Comparison of ENCODE assay signal across 33 cellular contexts in genomic region chr1:192358822-192359221, GRCh38. TPM values are rescaled to one million over a fixed set of nuclear protein-coding genes. Genes with fewer than 3 reads are reported as not detected.
"Had no signal": no experiment of that assay in that cellular context is flagged by ENCODE, and none has a peak within 500 bp of the region (broad histone marks: within the 10 kb centered on the region; RNA-seq: fewer than 3 reads in every experiment).

No MANE protein-coding gene starts in this region.

- H3K27ac Mint-ChIP-seq: stimulated activated effector memory CD8-positive, alpha-beta T cell treated with anti-CD3 and anti-CD28 coated beads, Interleukin-12 subunit alpha, Interleukin-12 subunit beta, amount 100 ng/mL, for 72 hours; stimulated activated memory B cell treated with anti-CD40 and anti-IgM and Interleukin-4, amounts not matched to agents 10 μg/mL and 1 μg/mL and 100 μg/mL, for 72 hours; stimulated activated naive B cell treated with anti-CD40 and anti-IgM and Interleukin-4, amounts not matched to agents 10 μg/mL and 1 μg/mL and 100 μg/mL, for 72 hours; stimulated activated naive CD8-positive, alpha-beta T cell treated with anti-CD3 and anti-CD28 coated beads, Interleukin-15, amount 100 ng/mL, for 72 hours; stimulated activated naive CD8-positive, alpha-beta T cell treated with anti-CD3 and anti-CD28 coated beads, Interleukin-15, Interleukin-2, amounts not matched to agents 100 ng/mL and 50 ng/mL, for 24 hours; type B pancreatic cell had no signal

- H3K4me1 Mint-ChIP-seq: stimulated activated effector memory CD8-positive, alpha-beta T cell treated with anti-CD3 and anti-CD28 coated beads, Interleukin-12 subunit alpha, Interleukin-12 subunit beta, amount 100 ng/mL, for 72 hours; stimulated activated memory B cell treated with anti-CD40 and anti-IgM and Interleukin-4, amounts not matched to agents 10 μg/mL and 1 μg/mL and 100 μg/mL, for 72 hours; stimulated activated naive B cell treated with anti-CD40 and anti-IgM and Interleukin-4, amounts not matched to agents 10 μg/mL and 1 μg/mL and 100 μg/mL, for 72 hours; stimulated activated naive CD8-positive, alpha-beta T cell treated with anti-CD3 and anti-CD28 coated beads, Interleukin-15, amount 100 ng/mL, for 72 hours had no signal

- H3K27me3 Mint-ChIP-seq: stimulated activated memory B cell treated with anti-CD40 and anti-IgM and Interleukin-4, amounts not matched to agents 10 μg/mL and 1 μg/mL and 100 μg/mL, for 72 hours; stimulated activated naive B cell treated with anti-CD40 and anti-IgM and Interleukin-4, amounts not matched to agents 10 μg/mL and 1 μg/mL and 100 μg/mL, for 72 hours; stimulated activated naive CD8-positive, alpha-beta T cell treated with anti-CD3 and anti-CD28 coated beads, Interleukin-15, amount 100 ng/mL, for 72 hours; stimulated activated naive CD8-positive, alpha-beta T cell treated with anti-CD3 and anti-CD28 coated beads, Interleukin-15, Interleukin-2, amounts not matched to agents 100 ng/mL and 50 ng/mL, for 24 hours had no signal

- H3K4me3 ChIP-seq: stomach, suprapubic skin, testis, thoracic aorta, thyroid gland, tibial artery, tibial nerve, transverse colon, upper lobe of left lung, upper lobe of right lung, uterus, vagina had no signal

- H3K9me3 ChIP-seq: stomach, suprapubic skin, testis, thoracic aorta, thyroid gland, tibial artery, tibial nerve, transverse colon, upper lobe of left lung, upper lobe of right lung, uterus, vagina had no signal

- H3K36me3 ChIP-seq: stomach, suprapubic skin, thoracic aorta, thyroid gland, tibial artery, tibial nerve, transverse colon, upper lobe of left lung, upper lobe of right lung, uterus, vagina had no signal

- H3K4me1 ChIP-seq: stomach, suprapubic skin, testis, thyroid gland, tibial artery, tibial nerve, transverse colon, upper lobe of left lung, upper lobe of right lung, uterus, vagina had no signal

- H3K4me3 Mint-ChIP-seq: stimulated activated effector memory CD8-positive, alpha-beta T cell treated with anti-CD3 and anti-CD28 coated beads, Interleukin-12 subunit alpha, Interleukin-12 subunit beta, amount 100 ng/mL, for 72 hours; stimulated activated memory B cell treated with anti-CD40 and anti-IgM and Interleukin-4, amounts not matched to agents 10 μg/mL and 1 μg/mL and 100 μg/mL, for 72 hours; stimulated activated naive B cell treated with anti-CD40 and anti-IgM and Interleukin-4, amounts not matched to agents 10 μg/mL and 1 μg/mL and 100 μg/mL, for 72 hours; stimulated activated naive CD8-positive, alpha-beta T cell treated with anti-CD3 and anti-CD28 coated beads, Interleukin-15, amount 100 ng/mL, for 72 hours; stimulated activated naive CD8-positive, alpha-beta T cell treated with anti-CD3 and anti-CD28 coated beads, Interleukin-15, Interleukin-2, amounts not matched to agents 100 ng/mL and 50 ng/mL, for 24 hours; type B pancreatic cell had no signal

- DNase-seq: stimulated activated CD4-positive, alpha-beta T cell treated with anti-CD3 and anti-CD28 coated beads, Interleukin-2, amount 100 ng/mL, for 48 hours; stimulated activated CD4-positive, alpha-beta T cell treated with anti-CD3 and anti-CD28 coated beads, Interleukin-4, amount 100 ng/mL, for 1 hour; stimulated activated CD4-positive, alpha-beta T cell treated with anti-CD3 and anti-CD28 coated beads, Interleukin-4, amount 100 ng/mL, for 24 hours; stimulated activated CD4-positive, alpha-beta T cell treated with anti-CD3 and anti-CD28 coated beads, Interleukin-4, amount 100 ng/mL, for 4 hours; stimulated activated CD8-positive, alpha-beta memory T cell treated with anti-CD3 and anti-CD28 coated beads, Interleukin-4, amount 100 ng/mL, for 48 hours; stimulated activated naive B cell treated with anti-CD40 and anti-IgM and Interleukin-4, amounts not matched to agents 10 μg/mL and 1 μg/mL and 100 μg/mL, for 72 hours; stimulated activated naive CD4-positive, alpha-beta T cell; stimulated activated naive CD4-positive, alpha-beta T cell treated with Interleukin-2 at 50 U/mL for 16 hours; stimulated activated naive CD8-positive, alpha-beta T cell treated with anti-CD3 and anti-CD28 coated beads, Interleukin-15, amount 100 ng/mL, for 72 hours; stimulated activated naive CD8-positive, alpha-beta T cell treated with anti-CD3 and anti-CD28 coated beads, Interleukin-15, Interleukin-2, amounts not matched to agents 100 U/mL and 50 U/mL, for 24 hours; stomach; substantia nigra; testis; thyroid gland; tibial artery; transverse colon; trophoblast cell; upper lobe of left lung; upper lobe of right lung; uterus had no signal

- H3K27me3 ChIP-seq: stomach, suprapubic skin, testis, thyroid gland, tibial artery, tibial nerve, transverse colon, upper lobe of left lung, upper lobe of right lung, uterus, vagina had no signal

- H3K27ac ChIP-seq: stomach, suprapubic skin, testis, thoracic aorta, thyroid gland, tibial artery, tibial nerve, transverse colon, upper lobe of left lung, upper lobe of right lung, uterus, vagina had no signal

- H3K9me3 Mint-ChIP-seq: stimulated activated effector memory CD8-positive, alpha-beta T cell treated with anti-CD3 and anti-CD28 coated beads, Interleukin-12 subunit alpha, Interleukin-12 subunit beta, amount 100 ng/mL, for 72 hours; stimulated activated memory B cell treated with anti-CD40 and anti-IgM and Interleukin-4, amounts not matched to agents 10 μg/mL and 1 μg/mL and 100 μg/mL, for 72 hours; stimulated activated naive B cell treated with anti-CD40 and anti-IgM and Interleukin-4, amounts not matched to agents 10 μg/mL and 1 μg/mL and 100 μg/mL, for 72 hours; stimulated activated naive CD8-positive, alpha-beta T cell treated with anti-CD3 and anti-CD28 coated beads, Interleukin-15, amount 100 ng/mL, for 72 hours; stimulated activated naive CD8-positive, alpha-beta T cell treated with anti-CD3 and anti-CD28 coated beads, Interleukin-15, Interleukin-2, amounts not matched to agents 100 ng/mL and 50 ng/mL, for 24 hours; type B pancreatic cell had no signal

- H3K36me3 Mint-ChIP-seq: stimulated activated effector memory CD8-positive, alpha-beta T cell treated with anti-CD3 and anti-CD28 coated beads, Interleukin-12 subunit alpha, Interleukin-12 subunit beta, amount 100 ng/mL, for 72 hours; stimulated activated memory B cell treated with anti-CD40 and anti-IgM and Interleukin-4, amounts not matched to agents 10 μg/mL and 1 μg/mL and 100 μg/mL, for 72 hours; stimulated activated naive B cell treated with anti-CD40 and anti-IgM and Interleukin-4, amounts not matched to agents 10 μg/mL and 1 μg/mL and 100 μg/mL, for 72 hours; type B pancreatic cell had no signal

- ATAC-seq: stimulated activated effector memory CD8-positive, alpha-beta T cell treated with anti-CD3 and anti-CD28 coated beads, Interleukin-12 subunit alpha, Interleukin-12 subunit beta, amount 100 ng/mL, for 72 hours; stimulated activated memory B cell treated with anti-CD40 and anti-IgM and Interleukin-4, amounts not matched to agents 10 μg/mL and 1 μg/mL and 100 μg/mL, for 72 hours; stimulated activated naive B cell treated with anti-CD40 and anti-IgM and Interleukin-4, amounts not matched to agents 10 μg/mL and 1 μg/mL and 100 μg/mL, for 72 hours; stimulated activated naive CD8-positive, alpha-beta T cell treated with anti-CD3 and anti-CD28 coated beads, Interleukin-15, amount 100 ng/mL, for 72 hours; stimulated activated naive CD8-positive, alpha-beta T cell treated with anti-CD3 and anti-CD28 coated beads, Interleukin-15, Interleukin-2, amounts not matched to agents 100 U/mL and 50 U/mL, for 24 hours; upper lobe of right lung had no signal

- FAIRE-seq: urothelium cell line had no signal

RNA-seq across cellular contexts. Expression of gene RGS21, which starts 42.0 kb away (rescaled TPM):
- total RNA-seq: stomach, subcutaneous adipose tissue, suprapubic skin, testis, thoracic aorta, thyroid gland, tibial nerve, transverse colon, upper lobe of left lung, upper lobe of right lung, ureter, urinary bladder, uterus, vagina had no signal
- polyA plus RNA-seq: stomach, thymus, urinary bladder had no signal
